Comparison of ENCODE assay signal across 15 cellular contexts in the genomic region with DNA sequence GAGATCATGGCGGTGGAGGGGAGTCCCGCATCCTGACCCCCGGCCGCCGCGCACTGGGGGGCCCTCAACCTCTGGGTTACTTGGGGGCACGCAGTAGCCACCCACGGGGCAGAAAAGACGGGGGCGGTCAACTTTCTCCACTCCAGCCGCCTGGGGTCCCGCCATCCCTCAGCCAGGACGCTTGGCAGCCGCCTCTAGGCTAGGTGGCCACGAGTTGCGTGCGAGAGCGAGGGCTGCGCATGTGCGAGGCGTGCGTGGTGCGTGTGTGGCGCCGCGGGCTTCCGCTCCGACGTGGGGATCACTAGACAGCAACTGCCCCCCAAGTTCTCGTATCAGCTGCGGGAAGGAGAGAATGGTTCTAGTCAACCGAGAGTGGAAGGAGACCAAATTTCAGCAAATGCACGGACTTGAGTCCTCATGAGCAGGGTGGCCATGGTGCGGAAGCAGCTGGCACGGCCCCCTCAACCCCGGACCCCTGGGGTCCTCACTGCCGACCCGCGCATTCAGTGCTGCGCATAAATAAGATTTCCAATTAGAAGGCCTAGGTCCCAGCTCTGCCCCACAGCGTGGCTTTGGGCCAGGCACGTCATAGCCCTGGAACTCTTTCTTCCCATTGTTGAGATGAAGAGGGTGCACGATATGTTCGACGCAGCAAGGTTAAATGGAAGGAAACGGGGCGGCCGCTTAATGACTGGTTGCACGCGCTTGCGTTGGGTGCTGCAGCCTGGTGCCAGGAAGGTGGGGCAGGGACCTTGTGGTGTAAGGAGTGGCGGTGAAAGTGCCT. TPM values are rescaled to one million over a fixed set of nuclear protein-coding genes. Genes with fewer than 3 reads are reported as not detected.
"Had no signal": no experiment of that assay in that cellular context is flagged by ENCODE, and none has a peak within 500 bp of the region (broad histone marks: within the 10 kb centered on the region; RNA-seq: fewer than 3 reads in every experiment).

No MANE protein-coding gene starts in this region.

- H3K27me3 Mint-ChIP-seq: activated CD8-positive, alpha-beta T cell treated with anti-CD3 and anti-CD28 coated beads for 36 hours had no signal

- H3K27ac ChIP-seq: epithelial cell of prostate had no signal

- H3K9me3 Mint-ChIP-seq: activated CD8-positive, alpha-beta T cell treated with anti-CD3 and anti-CD28 coated beads for 36 hours; activated naive CD8-positive, alpha-beta T cell treated with anti-CD3 and anti-CD28 coated beads, Interleukin-2, amount 10 ng/mL, durations not matched to agents 7 days and 5 days; stimulated activated effector memory CD8-positive, alpha-beta T cell treated with anti-CD3 and anti-CD28 coated beads, Interleukin-12 subunit alpha, Interleukin-12 subunit beta, amount 100 ng/mL, for 72 hours had no signal

- DNase-seq: activated CD4-positive, alpha-beta T cell treated with anti-CD3 and anti-CD28 coated beads for 4 hours; activated CD8-positive, alpha-beta memory T cell treated with anti-CD3 and anti-CD28 coated beads, Interleukin-2, amount 50 U/mL, for 48 hours; activated CD8-positive, alpha-beta T cell treated with anti-CD3 and anti-CD28 coated beads for 36 hours; activated naive CD8-positive, alpha-beta T cell treated with anti-CD3 and anti-CD28 coated beads, Interleukin-2, amount 10 ng/mL, durations not matched to agents 7 days and 5 days; anterior cingulate cortex; left colon; mesendoderm; nephron progenitor cell; T1000; trophoblast cell had no signal

- H3K4me2 ChIP-seq: smooth muscle cell had no signal

- H3K36me3 Mint-ChIP-seq: activated naive CD8-positive, alpha-beta T cell treated with anti-CD3 and anti-CD28 coated beads, Interleukin-2, amount 10 ng/mL, durations not matched to agents 7 days and 5 days; stimulated activated effector memory CD8-positive, alpha-beta T cell treated with anti-CD3 and anti-CD28 coated beads, Interleukin-12 subunit alpha, Interleukin-12 subunit beta, amount 100 ng/mL, for 72 hours had no signal

- H3K4me3 Mint-ChIP-seq: activated CD8-positive, alpha-beta T cell treated with anti-CD3 and anti-CD28 coated beads for 36 hours; activated naive CD8-positive, alpha-beta T cell treated with anti-CD3 and anti-CD28 coated beads, Interleukin-2, amount 10 ng/mL, durations not matched to agents 7 days and 5 days; stimulated activated effector memory CD8-positive, alpha-beta T cell treated with anti-CD3 and anti-CD28 coated beads, Interleukin-12 subunit alpha, Interleukin-12 subunit beta, amount 100 ng/mL, for 72 hours had no signal

- ATAC-seq: activated CD8-positive, alpha-beta T cell treated with anti-CD3 and anti-CD28 coated beads for 36 hours; left colon; stimulated activated effector memory CD8-positive, alpha-beta T cell treated with anti-CD3 and anti-CD28 coated beads, Interleukin-12 subunit alpha, Interleukin-12 subunit beta, amount 100 ng/mL, for 72 hours had no signal

- H3K4me1 Mint-ChIP-seq: activated naive CD8-positive, alpha-beta T cell treated with anti-CD3 and anti-CD28 coated beads, Interleukin-2, amount 10 ng/mL, durations not matched to agents 7 days and 5 days; stimulated activated effector memory CD8-positive, alpha-beta T cell treated with anti-CD3 and anti-CD28 coated beads, Interleukin-12 subunit alpha, Interleukin-12 subunit beta, amount 100 ng/mL, for 72 hours had no signal

- H3K27ac Mint-ChIP-seq: activated CD8-positive, alpha-beta T cell treated with anti-CD3 and anti-CD28 coated beads for 36 hours; activated naive CD8-positive, alpha-beta T cell treated with anti-CD3 and anti-CD28 coated beads, Interleukin-2, amount 10 ng/mL, durations not matched to agents 7 days and 5 days; nephron progenitor cell; stimulated activated effector memory CD8-positive, alpha-beta T cell treated with anti-CD3 and anti-CD28 coated beads, Interleukin-12 subunit alpha, Interleukin-12 subunit beta, amount 100 ng/mL, for 72 hours had no signal

- H3K4me3 ChIP-seq: smooth muscle cell had no signal

RNA-seq across cellular contexts. Expression of gene CLDN5, which starts 42.6 kb away (rescaled TPM):
- total RNA-seq: activated CD8-positive, alpha-beta T cell treated with anti-CD3 and anti-CD28 coated beads for 36 hours; activated naive CD8-positive, alpha-beta T cell treated with anti-CD3 and anti-CD28 coated beads, Interleukin-2, amount 10 ng/mL, durations not matched to agents 7 days and 5 days; osteocyte; SK-MEL-5; smooth muscle cell had no signal
